In the genomic region with DNA sequence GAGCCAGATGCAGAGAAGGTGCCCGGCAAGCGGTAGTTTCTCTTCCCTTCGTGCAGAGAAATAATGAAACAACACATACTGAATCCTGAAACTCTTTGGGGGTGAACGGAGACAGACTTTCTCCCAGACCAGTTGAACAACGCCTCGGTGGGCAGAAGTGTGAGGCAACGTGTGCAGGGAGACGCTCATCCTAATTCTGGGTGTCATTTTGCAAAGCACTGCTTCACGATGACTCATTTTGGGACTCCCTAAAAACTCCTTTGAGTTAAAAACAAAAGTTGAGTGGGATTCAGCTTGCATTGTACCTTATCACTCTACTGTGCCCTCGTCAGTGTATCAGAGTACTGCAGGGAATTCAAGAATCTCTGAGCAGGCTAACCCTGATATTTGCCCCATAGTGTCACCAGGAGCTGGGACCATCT, we compare ENCODE assay signal across 8 cellular contexts. TPM values are rescaled to one million over a fixed set of nuclear protein-coding genes. Genes with fewer than 3 reads are reported as not detected.
DNase-seq lines count a peak whose midpoint lies in the region; ATAC-seq and TF ChIP-seq lines count a peak whose summit lies in the region.

No MANE protein-coding gene starts in this region.

- peak overlapping the region; percentile 32 for H3K27ac Mint-ChIP-seq in activated naive CD8-positive, alpha-beta T cell treated with anti-CD3 and anti-CD28 coated beads, Interleukin-2, amount 50 U/mL, for 24 hours

- DNase-seq in GM10266 (ENCODE audit: extremely low spot score) (peak; percentile 80), iPS-NIHi7 (ENCODE audit: extremely low spot score) (no peak), occipital lobe (lab: John Stamatoyannopoulos, UW) (no peak), kidney tubule cell (ENCODE audit: low spot score) (no peak), NCI-H446 treated with DMSO at 0.1 percent for 48 hours (lab: John Stamatoyannopoulos, UW) (no peak)
- DNase-seq in activated naive CD8-positive, alpha-beta T cell treated with anti-CD3 and anti-CD28 coated beads, Interleukin-2, amount 50 U/mL, for 24 hours, result peak; percentile 49

- peak; percentile 43 for ATAC-seq in GM19324 (IDR thresholded peaks at IDR 0.05; ENCODE audit: low FRiP score, unreplicated experiment)
- peak; percentile 55 for ATAC-seq in HG03066 (IDR thresholded peaks at IDR 0.05; ENCODE audit: low read depth, unreplicated experiment)
- peak; percentile 80 for ATAC-seq in activated naive CD8-positive, alpha-beta T cell treated with anti-CD3 and anti-CD28 coated beads, Interleukin-2, amount 50 U/mL, for 24 hours

- TF ChIP-seq CTCF in GM10266 (IDR thresholded peaks at IDR 0.05; ENCODE audit: control insufficient read depth, insufficient read depth, low read depth, missing control alignments), result no peak

- H3K9me3 Mint-ChIP-seq in activated naive CD8-positive, alpha-beta T cell treated with anti-CD3 and anti-CD28 coated beads, Interleukin-2, amount 50 U/mL, for 24 hours, result no peaks in the 10 kb centered on the region

- no peaks in the 10 kb centered on the region for H3K36me3 Mint-ChIP-seq in activated naive CD8-positive, alpha-beta T cell treated with anti-CD3 and anti-CD28 coated beads, Interleukin-2, amount 50 U/mL, for 24 hours (ENCODE audit: low read depth)

- peaks cover 27% of the 10 kb centered on the region for H3K27me3 Mint-ChIP-seq in activated naive CD8-positive, alpha-beta T cell treated with anti-CD3 and anti-CD28 coated beads, Interleukin-2, amount 50 U/mL, for 24 hours

- H3K4me1 Mint-ChIP-seq in activated naive CD8-positive, alpha-beta T cell treated with anti-CD3 and anti-CD28 coated beads, Interleukin-2, amount 50 U/mL, for 24 hours, result peaks cover 59% of the 10 kb centered on the region

- H3K4me3 Mint-ChIP-seq in activated naive CD8-positive, alpha-beta T cell treated with anti-CD3 and anti-CD28 coated beads, Interleukin-2, amount 50 U/mL, for 24 hours, result peak overlapping the region; percentile 39

RNA-seq across cellular contexts. Expression of a gene that starts 3.5 kb away (rescaled TPM):
- total RNA-seq in occipital lobe, result 26.2 TPM

Comparison
In these comparisons a context has a peak if more than half of its experiments do, and no peak if none do; other contexts are left out.
1. DNase-seq: peak in GM10266 (single experiment) and activated naive CD8-positive, alpha-beta T cell treated with anti-CD3 and anti-CD28 coated beads, Interleukin-2, amount 50 U/mL, for 24 hours (single experiment); none in iPS-NIHi7 (single experiment), occipital lobe (single experiment), kidney tubule cell (single experiment) and NCI-H446 treated with DMSO at 0.1 percent for 48 hours (single experiment).
2. Peak in every context shown above with its lines, with median percentiles within 50 percentile points of each other: ATAC-seq.